In genomic region chr5:167985373-167985772, GRCh38 we compare ENCODE assay signal across 23 cellular contexts.
DNase-seq lines count a peak whose midpoint lies in the region; ATAC-seq and TF ChIP-seq lines count a peak whose summit lies in the region.
"Had no signal": no experiment of that assay in that cellular context is flagged by ENCODE, and none has a peak within 500 bp of the region (broad histone marks: within the 10 kb centered on the region; RNA-seq: fewer than 3 reads in every experiment).

No MANE protein-coding gene starts in this region.

- H2BK120ac ChIP-seq in mesenchymal stem cell (ENCODE audit: low read depth, low read length): no peak overlapping the region

- no peak overlapping the region for H2BK15ac ChIP-seq in mesenchymal stem cell (ENCODE audit: low read depth, poor library complexity, severe bottlenecking)

- H3K9me3 ChIP-seq in mesenchymal stem cell (ENCODE audit: control insufficient read depth, low read length) (no peaks in the 10 kb centered on the region), right atrium auricular region (no peaks in the 10 kb centered on the region)
- H3K9me3 ChIP-seq: MG63 had no signal

- no peak overlapping the region for H4K8ac ChIP-seq in mesenchymal stem cell (ENCODE audit: low read length)

- no peaks in the 10 kb centered on the region for H3K36me3 ChIP-seq in mesenchymal stem cell (ENCODE audit: control insufficient read depth in 1 of 2, insufficient read depth in 2 of 2, low read depth in 1 of 2, low read length in 2 of 2)
- H3K36me3 ChIP-seq in right atrium auricular region: no peaks in the 10 kb centered on the region
- H3K36me3 ChIP-seq: MG63 had no signal

- H2BK5ac ChIP-seq in mesenchymal stem cell (ENCODE audit: low read depth, low read length, poor library complexity, severe bottlenecking): no peak overlapping the region

- no peak overlapping the region for H3K9ac ChIP-seq in mesenchymal stem cell (ENCODE audit: low read length)

- ATAC-seq in left ventricle myocardium superior (peak; percentile 10), Right ventricle myocardium superior (ENCODE audit: poor library complexity) (no peak)
- ATAC-seq: CD8-positive, alpha-beta T cell; HCT116; SK-N-SH treated with all-trans-retinoic acid at 6 μM for 48 hours had no signal

- no peak overlapping the region for H2AFZ ChIP-seq in mesenchymal stem cell (ENCODE audit: low read depth, low read length)

- TF ChIP-seq CTCF in coronary artery (IDR thresholded peaks at IDR 0.05): no peak
- no peak for TF ChIP-seq CTCF in right atrium auricular region (IDR thresholded peaks at IDR 0.05)

- H2AK5ac ChIP-seq in mesenchymal stem cell (ENCODE audit: low read length, severe bottlenecking): no peak overlapping the region

- peaks cover 1% of the 10 kb centered on the region for H3K4me1 ChIP-seq in mesenchymal stem cell (ENCODE audit: control insufficient read depth, insufficient read depth, low read depth, low read length)
- no peaks in the 10 kb centered on the region for H3K4me1 ChIP-seq in right atrium auricular region

- no peak overlapping the region for H3K27ac ChIP-seq in mesenchymal stem cell (ENCODE audit: low read length, poor library complexity, severe bottlenecking)
- H3K27ac ChIP-seq in coronary artery: no peak overlapping the region
- H3K27ac ChIP-seq in right atrium auricular region: no peak overlapping the region
- H3K27ac ChIP-seq: 22Rv1, RWPE1 had no signal

- DNase-seq in left ventricle myocardium superior: no peak
- no peak for DNase-seq in Right ventricle myocardium superior
- peak; percentile 30 for DNase-seq in kidney glomerular epithelial cell (lab: John Stamatoyannopoulos, UW)
- peak; percentile 7 for DNase-seq in mesenchymal stem cell
- no peak for DNase-seq in NCI-H82 (lab: John Stamatoyannopoulos, UW)
- DNase-seq in DMS 273 (lab: John Stamatoyannopoulos, UW; ENCODE audit: unreplicated experiment): no peak
- DNase-seq in coronary artery (ENCODE audit: low spot score): no peak
- DNase-seq in right atrium auricular region (ENCODE audit: low spot score): no peak
- DNase-seq: ACHN; C1 segment of cervical spinal cord; CD8-positive, alpha-beta T cell; DMS153; Karpas-422; MG63; NCI-H1048; NCI-H1417 treated with DMSO at 0.1 percent for 48 hours; NCI-H187 treated with DMSO at 0.1 percent for 48 hours; NCI-H510A; SIG-M5 had no signal

- 68% methylated on average over 7 of the region's 8 CpGs for WGBS in mesenchymal stem cell

- H3K27me3 ChIP-seq in mesenchymal stem cell (ENCODE audit: control insufficient read depth in 1 of 2, insufficient read depth in 1 of 2, low read length in 2 of 2) (peaks cover 0 to 3% of the 10 kb centered on the region in 2 experiments), right atrium auricular region (no peaks in the 10 kb centered on the region)

- H4K91ac ChIP-seq in mesenchymal stem cell (ENCODE audit: low read length): no peak overlapping the region

- H3K18ac ChIP-seq in mesenchymal stem cell (ENCODE audit: low read depth in 1 of 2, low read length in 2 of 2): no peak overlapping the region

- intact Hi-C loops in left ventricle myocardium superior (cut with micrococcal nuclease): no loop called here
- intact Hi-C loops in Right ventricle myocardium superior (cut with DNase I): no loop called here

- H3K23ac ChIP-seq in mesenchymal stem cell (ENCODE audit: low read length in 2 of 2): no peak overlapping the region

- H3K4ac ChIP-seq in mesenchymal stem cell (ENCODE audit: low read depth in 1 of 2, low read length in 2 of 2): no peak overlapping the region

- H3K4me3 ChIP-seq in mesenchymal stem cell (ENCODE audit: insufficient read depth in 1 of 2, low read depth in 1 of 2, low read length in 2 of 2) (no peak overlapping the region), coronary artery (no peak overlapping the region), right atrium auricular region (no peak overlapping the region)
- H3K4me3 ChIP-seq: MG63 had no signal

- peaks cover 6% of the 10 kb centered on the region for H3K79me1 ChIP-seq in mesenchymal stem cell (replicated peaks; ENCODE audit: low read length, poor library complexity, severe bottlenecking)

- no peak overlapping the region for H2BK12ac ChIP-seq in mesenchymal stem cell (ENCODE audit: low read length in 2 of 2)

- H3K14ac ChIP-seq in mesenchymal stem cell (ENCODE audit: low read length in 2 of 2): no peak overlapping the region

- H3K4me2 ChIP-seq in mesenchymal stem cell (ENCODE audit: low read length, poor library complexity, severe bottlenecking): no peak overlapping the region

Comparison
In these comparisons a context has a peak if more than half of its experiments do, and no peak if none do; other contexts are left out.
1. DNase-seq: peak in kidney glomerular epithelial cell (single experiment) and mesenchymal stem cell (single experiment); none in left ventricle myocardium superior (single experiment), Right ventricle myocardium superior (single experiment), NCI-H82 (single experiment), DMS 273 (single experiment), coronary artery (single experiment) and right atrium auricular region (single experiment).